In genomic region chr9:113482341-113482740, GRCh38 we compare ENCODE assay signal across 20 cellular contexts. TPM values are rescaled to one million over a fixed set of nuclear protein-coding genes. Genes with fewer than 3 reads are reported as not detected.
DNase-seq lines count a peak whose midpoint lies in the region; ATAC-seq and TF ChIP-seq lines count a peak whose summit lies in the region.
"Had no signal": no experiment of that assay in that cellular context is flagged by ENCODE, and none has a peak within 500 bp of the region (broad histone marks: within the 10 kb centered on the region; RNA-seq: fewer than 3 reads in every experiment).

No MANE protein-coding gene starts in this region.

- H3K27ac ChIP-seq in tibial artery = peak overlapping the region; percentile 85 to 89
- H3K27ac ChIP-seq: SJSA1 had no signal

- peaks cover 4% of the 10 kb centered on the region for H3K27me3 Mint-ChIP-seq in activated CD8-positive, alpha-beta memory T cell treated with anti-CD3 and anti-CD28 coated beads, Interleukin-2, amount 10 ng/mL, durations not matched to agents 7 days and 5 days

- intact Hi-C loops in sciatic nerve (cut with DNase I) = no loop called here
- intact Hi-C loops in tibial artery (cut with DNase I; ENCODE audit: low total_unique reads) = no loop called here

- no peak for ATAC-seq in activated CD8-positive, alpha-beta memory T cell treated with anti-CD3 and anti-CD28 coated beads, Interleukin-2, amount 10 ng/mL, durations not matched to agents 7 days and 5 days
- no peak for ATAC-seq in sciatic nerve
- no peak for ATAC-seq in GM21515 (IDR thresholded peaks at IDR 0.05; ENCODE audit: unreplicated experiment)
- no peak for ATAC-seq in HG03571 (IDR thresholded peaks at IDR 0.05; ENCODE audit: unreplicated experiment)
- ATAC-seq: Right ventricle myocardium inferior had no signal

- H3K9me3 Mint-ChIP-seq in activated CD8-positive, alpha-beta memory T cell treated with anti-CD3 and anti-CD28 coated beads, Interleukin-2, amount 10 ng/mL, durations not matched to agents 7 days and 5 days (ENCODE audit: low read depth) = no peaks in the 10 kb centered on the region
- H3K9me3 Mint-ChIP-seq: CD8-positive, alpha-beta memory T cell had no signal

- H3K4me1 Mint-ChIP-seq in activated CD8-positive, alpha-beta memory T cell treated with anti-CD3 and anti-CD28 coated beads, Interleukin-2, amount 10 ng/mL, durations not matched to agents 7 days and 5 days = peaks cover 12% of the 10 kb centered on the region

- no peak overlapping the region for H3K27ac Mint-ChIP-seq in activated CD8-positive, alpha-beta memory T cell treated with anti-CD3 and anti-CD28 coated beads, Interleukin-2, amount 10 ng/mL, durations not matched to agents 7 days and 5 days

- H3K27me3 ChIP-seq in tibial artery = no peaks in the 10 kb centered on the region
- H3K27me3 ChIP-seq: SJSA1 had no signal

- DNase-seq in activated CD8-positive, alpha-beta memory T cell treated with anti-CD3 and anti-CD28 coated beads, Interleukin-2, amount 50 U/mL, for 48 hours = peak; percentile 26
- DNase-seq in activated CD8-positive, alpha-beta memory T cell treated with anti-CD3 and anti-CD28 coated beads, Interleukin-2, amount 10 ng/mL, durations not matched to agents 7 days and 5 days = no peak
- peak; percentile 12 for DNase-seq in islet precursor cell
- DNase-seq in sciatic nerve (ENCODE audit: low spot score) = peak; percentile 10
- peak in 1 of 2 donors; percentile 54 for DNase-seq in tibial artery
- no peak for DNase-seq in GF-D8 (lab: John Stamatoyannopoulos, UW)
- DNase-seq: 8988T; C1 segment of cervical spinal cord; Calu3; CD8-positive, alpha-beta memory T cell; Kasumi-1; NCI-H1694 treated with DMSO at 0.1 percent for 48 hours; NCI-H2081 treated with DMSO at 0.1 percent for 48 hours; NCI-H2171 treated with DMSO at 0.1 percent for 48 hours; NCI-H446 treated with DMSO at 0.1 percent for 48 hours; NCI-H526 treated with DMSO at 0.1 percent for 48 hours had no signal

- peaks cover 0 to 89% (median 30%) of the 10 kb centered on the region in 4 donors for H3K4me1 ChIP-seq in tibial artery

- H3K4me3 ChIP-seq in tibial artery = no peak overlapping the region
- H3K4me3 ChIP-seq: SJSA1 had no signal

- H3K4me3 Mint-ChIP-seq in activated CD8-positive, alpha-beta memory T cell treated with anti-CD3 and anti-CD28 coated beads, Interleukin-2, amount 10 ng/mL, durations not matched to agents 7 days and 5 days = no peak overlapping the region
- H3K4me3 Mint-ChIP-seq: CD8-positive, alpha-beta memory T cell had no signal

- H3K36me3 ChIP-seq in tibial artery = no peaks in the 10 kb centered on the region
- H3K36me3 ChIP-seq: SJSA1 had no signal

- H3K36me3 Mint-ChIP-seq in activated CD8-positive, alpha-beta memory T cell treated with anti-CD3 and anti-CD28 coated beads, Interleukin-2, amount 10 ng/mL, durations not matched to agents 7 days and 5 days = no peaks in the 10 kb centered on the region
- H3K36me3 Mint-ChIP-seq: CD8-positive, alpha-beta memory T cell had no signal

- no peaks in the 10 kb centered on the region for H3K9me3 ChIP-seq in tibial artery
- H3K9me3 ChIP-seq: SJSA1 had no signal

- TF ChIP-seq CTCF in tibial artery (IDR thresholded peaks at IDR 0.05) = no peak

- CTCF ChIA-PET in activated CD8-positive, alpha-beta memory T cell treated with anti-CD3 and anti-CD28 coated beads, Interleukin-2, amount 10 ng/mL, durations not matched to agents 7 days and 5 days (lab: Charles Lee) = no interaction called here

RNA-seq across cellular contexts. Expression of gene RGS3, which starts 18.8 kb away (rescaled TPM):
- 10 to 100 TPM; 57.1 to 76.4 TPM for total RNA-seq in activated CD8-positive, alpha-beta memory T cell treated with anti-CD3 and anti-CD28 coated beads, Interleukin-2, amount 10 ng/mL, durations not matched to agents 7 days and 5 days
- 43.1 TPM for total RNA-seq in sciatic nerve

Comparison
In these comparisons a context has a peak if more than half of its experiments do, and no peak if none do; other contexts are left out.
1. DNase-seq: peak in activated CD8-positive, alpha-beta memory T cell treated with anti-CD3 and anti-CD28 coated beads, Interleukin-2, amount 50 U/mL, for 48 hours (single experiment), islet precursor cell (single experiment) and sciatic nerve (single experiment); none in activated CD8-positive, alpha-beta memory T cell treated with anti-CD3 and anti-CD28 coated beads, Interleukin-2, amount 10 ng/mL, durations not matched to agents 7 days and 5 days (single experiment) and GF-D8 (single experiment).